In the genomic region with DNA sequence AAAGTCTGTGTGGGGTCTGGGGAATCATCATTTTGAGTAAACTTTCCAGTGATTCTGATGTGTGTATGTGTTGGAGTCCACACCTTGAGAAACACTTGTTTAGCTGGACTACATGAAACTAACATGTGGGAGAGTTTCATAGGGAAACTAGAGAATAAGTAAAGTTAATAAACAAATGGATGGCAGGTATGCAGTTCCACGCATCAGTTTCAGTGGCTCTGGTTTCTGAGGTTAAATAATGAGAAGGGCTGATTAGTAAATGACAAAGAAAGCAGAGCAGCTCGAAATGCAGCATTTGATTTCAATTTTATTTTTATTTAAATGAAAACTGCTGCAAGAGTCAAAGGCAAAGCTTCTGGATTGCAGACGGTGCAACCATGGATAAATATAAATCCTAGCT, we compare ENCODE assay signal across 10 cellular contexts.
"Had no signal": no experiment of that assay in that cellular context is flagged by ENCODE, and none has a peak within 500 bp of the region (broad histone marks: within the 10 kb centered on the region; RNA-seq: fewer than 3 reads in every experiment).

No MANE protein-coding gene starts in this region.

- H3K4me1 ChIP-seq: HAP-1 had no signal

- FAIRE-seq: HepG2 had no signal

- ATAC-seq: HCT116, HepG2 had no signal

- H3K4me3 ChIP-seq: GM23248, HAP-1 had no signal

- DNase-seq: GM23248, GOT3, H7, HFFc6, KBM-7 had no signal

- H3K4me3 Mint-ChIP-seq: HFFc6, IgD-negative memory B cell had no signal

- H3K27ac ChIP-seq: GM23248, HL-60 had no signal

- H3K4me1 Mint-ChIP-seq: IgD-negative memory B cell had no signal

- H2AFZ ChIP-seq: GM23248 had no signal

- H3K9ac ChIP-seq: GM23248 had no signal

- H3K27ac Mint-ChIP-seq: HFFc6, IgD-negative memory B cell had no signal

- H3K36me3 Mint-ChIP-seq: IgD-negative memory B cell had no signal

- H3K9me3 ChIP-seq: HAP-1 had no signal

- H3K27me3 Mint-ChIP-seq: IgD-negative memory B cell had no signal

- H3K36me3 ChIP-seq: HAP-1 had no signal
